Comparison of ENCODE assay signal across 3 cellular contexts in genomic region chr17:46163316-46163715, GRCh38.
TF ChIP-seq lines count a peak whose summit lies in the region.

No MANE protein-coding gene starts in this region.

TF ChIP-seq in GM23338, 12 proteins besides CTCF, POLR2A, EP300 and RAD21 (continues in another document):
- TF ChIP-seq STAT1 (IDR thresholded peaks at IDR 0.05; ENCODE audit: unreplicated experiment) (no peak), ZNF331 (CRISPR knock-in tag; IDR thresholded peaks at IDR 0.05; ENCODE audit: low read depth) (no peak), JUNB (IDR thresholded peaks at IDR 0.05; ENCODE audit: unreplicated experiment) (no peak), ZNF114 (CRISPR knock-in tag; IDR thresholded peaks at IDR 0.05) (no peak), ETS1 (IDR thresholded peaks at IDR 0.05) (no peak), EZH2 (IDR thresholded peaks at IDR 0.05; ENCODE audit: low read depth, unreplicated experiment) (no peak)

TF ChIP-seq in GM12878, 131 proteins besides CTCF, POLR2A, EP300 and RAD21:
- peak; percentile 43; the same call in 1 of the 2 replicates for TF ChIP-seq SPI1 (IDR thresholded peaks at IDR 0.05; ENCODE audit: borderline replicate concordance, insufficient read depth, low read depth, low read length)
- no peak for TF ChIP-seq ZZZ3 (IDR thresholded peaks at IDR 0.05; ENCODE audit: control insufficient read depth, insufficient read length, low read depth)
TF ChIP-seq in GM12878: peak in this region for 1.

TF ChIP-seq in SK-N-SH, 30 proteins besides CTCF, POLR2A, EP300 and RAD21:
- TF ChIP-seq EZH2phosphoT487 (IDR thresholded peaks at IDR 0.05; ENCODE audit: borderline replicate concordance, low read depth) (no peak), NFIC (IDR thresholded peaks at IDR 0.05; ENCODE audit: borderline replicate concordance) (no peak), IRF3 (IDR thresholded peaks at IDR 0.05; ENCODE audit: low read depth, low read length) (no peak), POLR2AphosphoS5 (IDR thresholded peaks at IDR 0.05; ENCODE audit: low read depth, low read length) (no peak), TEAD4 (IDR thresholded peaks at IDR 0.05; ENCODE audit: borderline replicate concordance, insufficient read depth) (no peak)
